Comparison of ENCODE assay signal across 26 cellular contexts in genomic region chr11:92793189-92793588, GRCh38.
"Had no signal": no experiment of that assay in that cellular context is flagged by ENCODE, and none has a peak within 500 bp of the region (broad histone marks: within the 10 kb centered on the region; RNA-seq: fewer than 3 reads in every experiment).

No MANE protein-coding gene starts in this region.

- ATAC-seq: effector memory CD8-positive, alpha-beta T cell; gastroesophageal sphincter; naive thymus-derived CD4-positive, alpha-beta T cell; right lobe of liver; stimulated activated naive CD8-positive, alpha-beta T cell treated with anti-CD3 and anti-CD28 coated beads, Interleukin-15, Interleukin-2, amounts not matched to agents 100 U/mL and 50 U/mL, for 24 hours had no signal

- H3K9me3 ChIP-seq: gastroesophageal sphincter, right lobe of liver, thoracic aorta had no signal

- H3K36me3 Mint-ChIP-seq: activated naive CD4-positive, alpha-beta T cell treated with anti-CD3 and anti-CD28 coated beads, Interleukin-2, amount 10 ng/mL, durations not matched to agents 7 days and 5 days; activated naive CD8-positive, alpha-beta T cell treated with anti-CD3 and anti-CD28 coated beads, Interleukin-2, amount 10 ng/mL, durations not matched to agents 7 days and 5 days; naive thymus-derived CD4-positive, alpha-beta T cell had no signal

- H3K27ac Mint-ChIP-seq: activated naive CD4-positive, alpha-beta T cell treated with anti-CD3 and anti-CD28 coated beads, Interleukin-2, amount 10 ng/mL, durations not matched to agents 7 days and 5 days; activated naive CD8-positive, alpha-beta T cell treated with anti-CD3 and anti-CD28 coated beads, Interleukin-2, amount 10 ng/mL, durations not matched to agents 7 days and 5 days; activated T-helper 1 cell treated with anti-CD3 and anti-CD28 coated beads, Interleukin-12 subunit alpha, Interleukin-12 subunit beta, Interleukin-2, Interleukin-4 antibody, amounts not matched to agents 30 ng/mL and 10 ng/mL and 1 ng/mL, durations not matched to agents 14 hours and 24 hours and 36 hours; effector memory CD8-positive, alpha-beta T cell; immature natural killer cell; naive thymus-derived CD4-positive, alpha-beta T cell; T-helper 2 cell treated with Interferon-gamma antibody and Interleukin-4, amounts not matched to agents 5 μg/mL and 100 μg/mL, for 36 hours had no signal

- H3K36me3 ChIP-seq: brain microvascular endothelial cell, gastroesophageal sphincter, right lobe of liver had no signal

- H3K27me3 Mint-ChIP-seq: activated naive CD4-positive, alpha-beta T cell treated with anti-CD3 and anti-CD28 coated beads, Interleukin-2, amount 10 ng/mL, durations not matched to agents 7 days and 5 days; activated naive CD8-positive, alpha-beta T cell treated with anti-CD3 and anti-CD28 coated beads, Interleukin-2, amount 10 ng/mL, durations not matched to agents 7 days and 5 days; effector memory CD8-positive, alpha-beta T cell had no signal

- H3K4me1 Mint-ChIP-seq: activated naive CD4-positive, alpha-beta T cell treated with anti-CD3 and anti-CD28 coated beads, Interleukin-2, amount 10 ng/mL, durations not matched to agents 7 days and 5 days; activated naive CD8-positive, alpha-beta T cell treated with anti-CD3 and anti-CD28 coated beads, Interleukin-2, amount 10 ng/mL, durations not matched to agents 7 days and 5 days; immature natural killer cell; naive thymus-derived CD4-positive, alpha-beta T cell had no signal

- DNase-seq: activated CD4-positive, alpha-beta T cell treated with anti-CD3 and anti-CD28 coated beads for 4 hours; activated CD4-positive, alpha-beta T cell treated with anti-CD3 and anti-CD28 coated beads, Interleukin-2, amount 50 U/mL, for 48 hours; activated CD8-positive, alpha-beta memory T cell treated with anti-CD3 and anti-CD28 coated beads, Interleukin-2, amount 50 U/mL, for 4 hours; activated gamma-delta T cell; activated naive CD4-positive, alpha-beta T cell treated with anti-CD3 and anti-CD28 coated beads, Interleukin-2, amount 10 ng/mL, durations not matched to agents 7 days and 5 days; activated naive CD8-positive, alpha-beta T cell treated with anti-CD3 and anti-CD28 coated beads, Interleukin-2, amount 10 ng/mL, durations not matched to agents 7 days and 5 days; activated T-cell treated with anti-CD3 and anti-CD28 coated beads, Interleukin-2, amount 50 U/mL, for 1 hour; brain microvascular endothelial cell; caudate nucleus; cortex of kidney; effector memory CD8-positive, alpha-beta T cell; hippocampal formation; immature natural killer cell; kidney; midbrain; naive thymus-derived CD4-positive, alpha-beta T cell; posterior cingulate gyrus; right lobe of liver; stimulated activated CD4-positive, alpha-beta T cell treated with anti-CD3 and anti-CD28 coated beads, Interleukin-2, amount 100 ng/mL, for 48 hours; stimulated activated naive CD8-positive, alpha-beta T cell treated with anti-CD3 and anti-CD28 coated beads, Interleukin-15, Interleukin-2, amounts not matched to agents 100 U/mL and 50 U/mL, for 24 hours; T-helper 1 cell; trophoblast cell had no signal

- H3K9me3 Mint-ChIP-seq: activated naive CD4-positive, alpha-beta T cell treated with anti-CD3 and anti-CD28 coated beads, Interleukin-2, amount 10 ng/mL, durations not matched to agents 7 days and 5 days; activated T-helper 1 cell treated with anti-CD3 and anti-CD28 coated beads, Interleukin-12 subunit alpha, Interleukin-12 subunit beta, Interleukin-2, Interleukin-4 antibody, amounts not matched to agents 30 ng/mL and 10 ng/mL and 1 ng/mL, durations not matched to agents 14 hours and 24 hours and 36 hours; T-helper 2 cell treated with Interferon-gamma antibody and Interleukin-4, amounts not matched to agents 5 μg/mL and 100 μg/mL, for 36 hours had no signal

- H3K27ac ChIP-seq: brain microvascular endothelial cell, gastroesophageal sphincter, right lobe of liver, thoracic aorta had no signal

- H3K4me3 Mint-ChIP-seq: activated naive CD4-positive, alpha-beta T cell treated with anti-CD3 and anti-CD28 coated beads, Interleukin-2, amount 10 ng/mL, durations not matched to agents 7 days and 5 days; activated naive CD8-positive, alpha-beta T cell treated with anti-CD3 and anti-CD28 coated beads, Interleukin-2, amount 10 ng/mL, durations not matched to agents 7 days and 5 days; activated T-helper 1 cell treated with anti-CD3 and anti-CD28 coated beads, Interleukin-12 subunit alpha, Interleukin-12 subunit beta, Interleukin-2, Interleukin-4 antibody, amounts not matched to agents 30 ng/mL and 10 ng/mL and 1 ng/mL, durations not matched to agents 14 hours and 24 hours and 36 hours; effector memory CD8-positive, alpha-beta T cell; immature natural killer cell; naive thymus-derived CD4-positive, alpha-beta T cell; T-helper 2 cell treated with Interferon-gamma antibody and Interleukin-4, amounts not matched to agents 5 μg/mL and 100 μg/mL, for 36 hours had no signal

- H3K4me3 ChIP-seq: gastroesophageal sphincter, right lobe of liver, thoracic aorta had no signal

- H3K27me3 ChIP-seq: brain microvascular endothelial cell, gastroesophageal sphincter, right lobe of liver had no signal

- H3K4me1 ChIP-seq: gastroesophageal sphincter, right lobe of liver had no signal
